In genomic region chr17:15509095-15509494, GRCh38 we compare ENCODE assay signal across 22 cellular contexts.
"Had no signal": no experiment of that assay in that cellular context is flagged by ENCODE, and none has a peak within 500 bp of the region (broad histone marks: within the 10 kb centered on the region; RNA-seq: fewer than 3 reads in every experiment).

No MANE protein-coding gene starts in this region.

- H3K4me2 ChIP-seq: hepatocyte had no signal

- H3K9me3 ChIP-seq: mucosa of descending colon, neutrophil, thyroid gland had no signal

- H2AFZ ChIP-seq: hepatocyte had no signal

- DNase-seq: activated CD4-positive, alpha-beta T cell treated with anti-CD3 and anti-CD28 coated beads for 4 hours; activated CD4-positive, alpha-beta T cell treated with anti-CD3 and anti-CD28 coated beads, Interleukin-2, amount 50 U/mL, for 4 hours; activated CD8-positive, alpha-beta memory T cell treated with anti-CD3 and anti-CD28 coated beads for 24 hours; activated effector memory CD4-positive, alpha-beta T cell treated with Interleukin-2 at 50 U/mL for 16 hours; activated naive CD4-positive, alpha-beta T cell treated with anti-CD3 and anti-CD28 coated beads, Interleukin-2, amount 10 ng/mL, durations not matched to agents 7 days and 5 days; activated naive CD8-positive, alpha-beta T cell treated with anti-CD3 and anti-CD28 coated beads, Interleukin-2, amount 10 ng/mL, durations not matched to agents 7 days and 5 days; central memory CD4-positive, alpha-beta T cell; effector CD8-positive, alpha-beta T cell; kidney; left colon; mucosa of descending colon; nephron progenitor cell; small intestine; stimulated activated CD4-positive, alpha-beta T cell treated with anti-CD3 and anti-CD28 coated beads, Interleukin-4, amount 100 ng/mL, for 24 hours; substantia nigra; thyroid gland had no signal

- ATAC-seq: left colon; mucosa of descending colon; sciatic nerve; stimulated activated effector memory CD8-positive, alpha-beta T cell treated with anti-CD3 and anti-CD28 coated beads, Interleukin-12 subunit alpha, Interleukin-12 subunit beta, amount 100 ng/mL, for 72 hours had no signal

- H3K27ac ChIP-seq: hepatocyte, neutrophil, thyroid gland, VCaP had no signal

- H3K36me3 ChIP-seq: thyroid gland had no signal

- H3K27me3 ChIP-seq: hepatocyte, neutrophil, thyroid gland had no signal

- H3K4me3 ChIP-seq: hepatocyte, lung, mucosa of descending colon, thyroid gland had no signal
